Comparison of ENCODE assay signal across 7 cellular contexts in genomic region chr5:56908942-56909293, GRCh38. TPM values are rescaled to one million over a fixed set of nuclear protein-coding genes. Genes with fewer than 3 reads are reported as not detected.
A peak's percentile ranks its signal among the peaks of the same experiment; 100 is the strongest.
DNase-seq lines count a peak whose midpoint lies in the region; ATAC-seq and TF ChIP-seq lines count a peak whose summit lies in the region.

No MANE protein-coding gene starts in this region.

- H3F3A ChIP-seq in DOHH2 (ENCODE audit: control insufficient read depth, insufficient read depth) = peaks cover 6% of the 10 kb centered on the region

- no peaks in the 10 kb centered on the region for H3K36me3 Mint-ChIP-seq in brain

- peak overlapping the region; percentile 55 to 96 for H3K9ac ChIP-seq in liver (ENCODE audit: low read depth in 1 of 2, low read length in 2 of 2)

- peaks cover 28% of the 10 kb centered on the region for H3K4me1 Mint-ChIP-seq in brain

- H3K79me2 ChIP-seq in DOHH2 (ENCODE audit: control insufficient read depth, low read length) = peaks cover 11% of the 10 kb centered on the region

- no peak for TF ChIP-seq CTCF in DOHH2 (IDR thresholded peaks at IDR 0.05; ENCODE audit: low read depth, low read length, poor library complexity, severe bottlenecking)
- TF ChIP-seq CTCF in brain (conservative IDR thresholded peaks at IDR 0.05) = no peak
- TF ChIP-seq CTCF in liver (IDR thresholded peaks at IDR 0.05; ENCODE audit: low read depth, low read length, missing input control) = no peak

- peaks cover 4 to 16% (median 5%) of the 10 kb centered on the region in 5 experiments for H3K9me3 Mint-ChIP-seq in brain

- ATAC-seq in GM21447 (IDR thresholded peaks at IDR 0.05; ENCODE audit: unreplicated experiment) (peak; percentile 33), HG03469 (IDR thresholded peaks at IDR 0.05; ENCODE audit: unreplicated experiment) (no peak)

- H3K9me3 ChIP-seq in DOHH2 (ENCODE audit: control insufficient read depth, insufficient read depth, low read length) (no peaks in the 10 kb centered on the region), liver (ENCODE audit: control insufficient read depth in 4 of 4, low read length in 3 of 4) (no peaks in the 10 kb centered on the region)

- peak overlapping the region; percentile 89 for H3K4me2 ChIP-seq in DOHH2 (ENCODE audit: low read length)

- H4K20me1 ChIP-seq in DOHH2 (ENCODE audit: control insufficient read depth, insufficient read depth, low read depth, low read length) = no peaks in the 10 kb centered on the region

- H3K27ac Mint-ChIP-seq in brain = peak overlapping the region; percentile 67 to 98 (median 88)

- H3K27ac ChIP-seq in DOHH2 (ENCODE audit: low read depth, low read length) = peak overlapping the region; percentile 71
- peak overlapping the region; percentile 88 to 97 for H3K27ac ChIP-seq in liver (ENCODE audit: low read depth in 1 of 2, low read length in 2 of 2)
- H3K27ac ChIP-seq in temporal lobe (ENCODE audit: low read depth, low read length) = peak overlapping the region; percentile 98

- no peaks in the 10 kb centered on the region for H3K27me3 Mint-ChIP-seq in brain

- peaks cover 28% of the 10 kb centered on the region for H3K4me1 ChIP-seq in DOHH2 (ENCODE audit: control insufficient read depth, low read length)
- peaks cover 2 to 21% (median 6%) of the 10 kb centered on the region in 4 donors for H3K4me1 ChIP-seq in liver (ENCODE audit: control insufficient read depth in 4 of 4, insufficient read depth in 4 of 4, low read length in 3 of 4)

- TF ChIP-seq RAD21 in liver (IDR thresholded peaks at IDR 0.05) = no peak

- no peaks in the 10 kb centered on the region for H3K9me2 ChIP-seq in DOHH2 (replicated peaks; ENCODE audit: control insufficient read depth, low read length)

- peak; percentile 85 for DNase-seq in Kasumi-1 (lab: John Stamatoyannopoulos, UW)

- H3K4me3 ChIP-seq in DOHH2 (ENCODE audit: low read length) (peak overlapping the region; percentile 89), liver (ENCODE audit: low read depth in 1 of 3, low read length in 3 of 3) (peak overlapping the region; percentile 76 to 80 (median 79))

- WGBS in liver = 1% methylated on average over 19 of the region's 19 CpGs

- no peaks in the 10 kb centered on the region; the same call in 1 of the 2 replicates for H3K27me3 ChIP-seq in DOHH2 (ENCODE audit: control insufficient read depth, low read length)
- H3K27me3 ChIP-seq in liver (ENCODE audit: control insufficient read depth in 4 of 4, insufficient read depth in 4 of 4, low read length in 3 of 4) = no peaks in the 10 kb centered on the region

- H3K4me3 Mint-ChIP-seq in brain = peak overlapping the region; percentile 85 to 91 (median 88)

- no peaks in the 10 kb centered on the region; the same call in 1 of the 2 replicates for H3K36me3 ChIP-seq in DOHH2 (ENCODE audit: control insufficient read depth, low read length)
- no peaks in the 10 kb centered on the region for H3K36me3 ChIP-seq in liver (ENCODE audit: control insufficient read depth in 4 of 4, insufficient read depth in 3 of 4, low read depth in 1 of 4, low read length in 3 of 4)

TF ChIP-seq in liver, 16 proteins besides CTCF, POLR2A, EP300 and RAD21:
- TF ChIP-seq MAX (IDR thresholded peaks at IDR 0.05) = no peak
- TF ChIP-seq FOXA2 (IDR thresholded peaks at IDR 0.05) = no peak
- peak; percentile 76 for TF ChIP-seq TAF1 (conservative IDR thresholded peaks at IDR 0.05)
- TF ChIP-seq REST (IDR thresholded peaks at IDR 0.05) = peak; percentile 54
- TF ChIP-seq HNF4A (conservative IDR thresholded peaks at IDR 0.05) = peak in 1 of 2 donors; percentile 24
- no peak for TF ChIP-seq GABPA (IDR thresholded peaks at IDR 0.05 in 1 of 2, conservative IDR thresholded peaks at IDR 0.05 in 1 of 2)
- no peak for TF ChIP-seq ZBTB33 (IDR thresholded peaks at IDR 0.05)
- TF ChIP-seq FOXA1 (IDR thresholded peaks at IDR 0.05) = no peak
TF ChIP-seq in liver: peak in this region for 3.

RNA-seq across cellular contexts. Expression of gene SETD9, which starts 0.5 kb away (rescaled TPM):
- polyA plus RNA-seq in brain (ENCODE audit: insufficient read depth, low read depth, low replicate concordance) (4.6 TPM), liver (10 to 100 TPM in 1 of 2 donors, 1 to 10 TPM in 1; 4.0 to 10.1 TPM)
- total RNA-seq in liver (1 to 10 TPM; 3.1 to 8.3 TPM), temporal lobe (3.7 TPM)

RNA-seq across cellular contexts. Expression of gene MIER3, which starts 43.0 kb away (rescaled TPM):
- polyA plus RNA-seq in brain (ENCODE audit: insufficient read depth, low read depth, low replicate concordance) (3.6 TPM), liver (1 to 10 TPM; 4.1 to 5.1 TPM)
- total RNA-seq in liver (10 to 100 TPM; 11.1 to 15.5 TPM), temporal lobe (30.0 TPM)
